Comparison of ENCODE assay signal across 1 cellular context in the genomic region with DNA sequence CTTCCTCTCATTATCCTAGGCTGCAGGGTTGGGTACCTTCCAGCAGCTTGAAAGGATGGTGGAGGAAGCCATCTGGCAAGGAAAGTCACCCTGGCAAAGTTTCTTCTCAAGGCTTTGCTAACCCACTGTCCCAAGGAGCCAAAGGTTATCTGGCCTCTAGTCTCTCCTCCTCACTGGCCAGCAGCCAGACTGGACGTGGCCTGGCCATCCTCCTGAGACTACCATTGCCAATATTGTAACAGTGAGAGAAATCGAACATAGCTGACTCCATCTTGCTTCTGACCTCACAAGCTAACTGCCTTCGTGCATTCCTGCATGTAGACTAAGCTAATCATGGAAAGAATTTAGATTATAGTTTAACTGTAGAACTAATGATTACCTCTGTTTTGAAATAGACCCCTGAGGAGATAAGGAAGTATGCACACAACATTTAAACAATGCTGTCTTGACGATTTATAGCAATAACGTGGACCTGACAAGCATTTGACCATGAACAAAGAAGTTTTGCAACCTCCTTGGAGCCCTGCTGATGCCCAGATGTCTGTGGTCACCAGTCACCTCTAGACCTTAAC.
TF ChIP-seq lines count a peak whose summit lies in the region.

No MANE protein-coding gene starts in this region.

TF ChIP-seq in K562, 482 proteins besides CTCF, POLR2A, EP300 and RAD21 (continued from another document):
- 0 out of 2 replicates have a peak, but pooled peaks have one; percentile 49 for TF ChIP-seq CUX1 (CRISPR knock-in tag; IDR thresholded peaks at IDR 0.05)
- no peak for TF ChIP-seq POLR3G (IDR thresholded peaks at IDR 0.05; ENCODE audit: extremely low read depth, insufficient read length, insufficient replicate concordance)
- TF ChIP-seq PRDM10 (IDR thresholded peaks at IDR 0.05; ENCODE audit: partially characterized antibody): no peak
- TF ChIP-seq ZNF324 (CRISPR knock-in tag; IDR thresholded peaks at IDR 0.05): 0 out of 2 replicates have a peak, but pooled peaks have one; percentile 18
- 0 out of 2 replicates have a peak, but pooled peaks have one; percentile 28 for TF ChIP-seq SMAD4 (CRISPR knock-in tag; conservative IDR thresholded peaks at IDR 0.05)
- TF ChIP-seq CBX1 (IDR thresholded peaks at IDR 0.05; ENCODE audit: low read depth): no peak
- peak; percentile 77; the same call in 1 of the 2 replicates for TF ChIP-seq KLF6 (CRISPR knock-in tag; IDR thresholded peaks at IDR 0.05; ENCODE audit: borderline replicate concordance)
- TF ChIP-seq NFE2L1 (tag; IDR thresholded peaks at IDR 0.05; ENCODE audit: borderline replicate concordance, low read depth): no peak
- TF ChIP-seq MEF2D (tag; conservative IDR thresholded peaks at IDR 0.05; ENCODE audit: low read depth): peak; percentile 76
- TF ChIP-seq, protein P1, sequence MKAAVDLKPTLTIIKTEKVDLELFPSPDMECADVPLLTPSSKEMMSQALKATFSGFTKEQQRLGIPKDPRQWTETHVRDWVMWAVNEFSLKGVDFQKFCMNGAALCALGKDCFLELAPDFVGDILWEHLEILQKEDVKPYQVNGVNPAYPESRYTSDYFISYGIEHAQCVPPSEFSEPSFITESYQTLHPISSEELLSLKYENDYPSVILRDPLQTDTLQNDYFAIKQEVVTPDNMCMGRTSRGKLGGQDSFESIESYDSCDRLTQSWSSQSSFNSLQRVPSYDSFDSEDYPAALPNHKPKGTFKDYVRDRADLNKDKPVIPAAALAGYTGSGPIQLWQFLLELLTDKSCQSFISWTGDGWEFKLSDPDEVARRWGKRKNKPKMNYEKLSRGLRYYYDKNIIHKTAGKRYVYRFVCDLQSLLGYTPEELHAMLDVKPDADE (conservative IDR thresholded peaks at IDR 0.05; ENCODE audit: control insufficient read depth, low read depth, low read length): no peak
- TF ChIP-seq ZNF79 (CRISPR knock-in tag; IDR thresholded peaks at IDR 0.05; ENCODE audit: low read depth): 0 out of 2 replicates have a peak, but pooled peaks have one; percentile 27
- TF ChIP-seq BACH1 (tag; IDR thresholded peaks at IDR 0.05): peak; percentile 38; the same call in 1 of the 2 replicates
- TF ChIP-seq GTF2F1 (IDR thresholded peaks at IDR 0.05; ENCODE audit: low read depth, low read length): no peak
- no peak for TF ChIP-seq TAF15 (IDR thresholded peaks at IDR 0.05; ENCODE audit: low read depth, low read length)
- TF ChIP-seq RREB1 (CRISPR knock-in tag; IDR thresholded peaks at IDR 0.05): peak; percentile 61; the same call in 1 of the 2 replicates
- TF ChIP-seq, protein P2, sequence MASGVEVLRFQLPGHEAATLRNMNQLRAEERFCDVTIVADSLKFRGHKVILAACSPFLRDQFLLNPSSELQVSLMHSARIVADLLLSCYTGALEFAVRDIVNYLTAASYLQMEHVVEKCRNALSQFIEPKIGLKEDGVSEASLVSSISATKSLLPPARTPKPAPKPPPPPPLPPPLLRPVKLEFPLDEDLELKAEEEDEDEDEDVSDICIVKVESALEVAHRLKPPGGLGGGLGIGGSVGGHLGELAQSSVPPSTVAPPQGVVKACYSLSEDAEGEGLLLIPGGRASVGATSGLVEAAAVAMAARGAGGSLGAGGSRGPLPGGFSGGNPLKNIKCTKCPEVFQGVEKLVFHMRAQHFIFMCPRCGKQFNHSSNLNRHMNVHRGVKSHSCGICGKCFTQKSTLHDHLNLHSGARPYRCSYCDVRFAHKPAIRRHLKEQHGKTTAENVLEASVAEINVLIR (CRISPR knock-in tag; IDR thresholded peaks at IDR 0.05): 0 out of 2 replicates have a peak, but pooled peaks have one; percentile 33
- TF ChIP-seq ZNF668 (CRISPR knock-in tag; IDR thresholded peaks at IDR 0.05): 0 out of 2 replicates have a peak, but pooled peaks have one; percentile 19
- no peak for TF ChIP-seq NR2C1 (IDR thresholded peaks at IDR 0.05)
- TF ChIP-seq NR2C1 (tag; IDR thresholded peaks at IDR 0.05): peak; percentile 66; the same call in 1 of the 2 replicates
- TF ChIP-seq, protein P3, sequence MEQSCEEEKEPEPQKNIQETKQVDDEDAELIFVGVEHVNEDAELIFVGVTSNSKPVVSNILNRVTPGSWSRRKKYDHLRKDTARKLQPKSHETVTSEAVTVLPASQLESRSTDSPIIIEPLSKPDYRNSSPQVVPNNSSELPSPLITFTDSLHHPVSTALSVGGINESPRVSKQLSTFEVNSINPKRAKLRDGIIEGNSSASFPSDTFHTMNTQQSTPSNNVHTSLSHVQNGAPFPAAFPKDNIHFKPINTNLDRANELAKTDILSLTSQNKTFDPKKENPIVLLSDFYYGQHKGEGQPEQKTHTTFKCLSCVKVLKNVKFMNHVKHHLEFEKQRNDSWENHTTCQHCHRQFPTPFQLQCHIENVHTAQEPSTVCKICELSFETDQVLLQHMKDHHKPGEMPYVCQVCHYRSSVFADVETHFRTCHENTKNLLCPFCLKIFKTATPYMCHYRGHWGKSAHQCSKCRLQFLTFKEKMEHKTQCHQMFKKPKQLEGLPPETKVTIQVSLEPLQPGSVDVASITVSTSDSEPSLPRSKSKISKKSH (CRISPR knock-in tag; IDR thresholded peaks at IDR 0.05): no peak
- 0 out of 2 replicates have a peak, but pooled peaks have one; percentile 38 for TF ChIP-seq ZKSCAN8 (CRISPR knock-in tag; IDR thresholded peaks at IDR 0.05)
- peak; percentile 78; the same call in 1 of the 2 replicates for TF ChIP-seq ZNF41 (CRISPR knock-in tag; conservative IDR thresholded peaks at IDR 0.05)
TF ChIP-seq in K562: peak in this region for 52.
